Comparison of ENCODE assay signal across 2 cellular contexts in genomic region chr2:409523-409922, GRCh38.
TF ChIP-seq lines count a peak whose summit lies in the region.

No MANE protein-coding gene starts in this region.

TF ChIP-seq in HEK293, 187 proteins besides CTCF, POLR2A, EP300 and RAD21:
- TF ChIP-seq ZNF610 (tag by site-specific recombination; IDR thresholded peaks at IDR 0.05; ENCODE audit: borderline replicate concordance) (no peak), ZNF600 (tag by site-specific recombination; IDR thresholded peaks at IDR 0.05) (peak; percentile 37; the same call in 1 of the 2 replicates)
TF ChIP-seq in HEK293: peak in this region for 1.

TF ChIP-seq in H1, 55 proteins besides CTCF, POLR2A, EP300 and RAD21:
- TF ChIP-seq RFX5 (IDR thresholded peaks at IDR 0.05; ENCODE audit: borderline replicate concordance, low read depth, low read length) (no peak), NANOG (IDR thresholded peaks at IDR 0.05; ENCODE audit: insufficient read depth, low read depth, low read length, poor library complexity, severe bottlenecking) (no peak), RNF2 (IDR thresholded peaks at IDR 0.05; ENCODE audit: borderline replicate concordance, low read depth, low read length, missing control alignments, poor library complexity, severe bottlenecking) (no peak)
